15 cellular contexts compared by ENCODE assay signal in the genomic region with DNA sequence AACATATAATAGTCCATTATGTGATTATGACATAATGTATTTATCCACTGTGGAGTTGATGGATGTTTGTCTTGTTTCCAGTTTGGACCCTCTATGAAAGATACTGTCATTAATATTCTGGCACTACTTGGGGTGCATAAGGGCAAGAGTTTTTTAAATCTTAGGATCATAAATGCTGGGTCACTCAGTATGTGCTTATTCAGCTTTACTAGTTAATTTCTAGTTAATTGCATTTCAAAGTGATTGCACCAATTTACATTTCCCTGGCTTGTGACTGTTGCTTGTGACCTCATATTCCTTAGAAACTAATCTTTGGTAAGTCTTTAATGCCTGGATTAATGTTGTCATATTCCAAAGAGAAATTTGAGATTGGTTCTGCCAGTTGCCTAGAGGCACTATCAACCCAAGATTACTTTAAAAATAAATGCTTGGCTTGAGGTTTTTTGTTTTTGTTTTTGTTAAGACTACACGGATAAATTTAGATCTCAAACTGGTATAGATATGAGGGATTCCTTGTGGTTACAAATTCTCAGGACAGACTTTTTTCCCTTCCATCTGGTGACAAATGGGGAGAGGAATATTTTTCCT.
"Had no signal": no experiment of that assay in that cellular context is flagged by ENCODE, and none has a peak within 500 bp of the region (broad histone marks: within the 10 kb centered on the region; RNA-seq: fewer than 3 reads in every experiment).

No MANE protein-coding gene starts in this region.

- H3K27me3 Mint-ChIP-seq: activated CD4-positive, alpha-beta T cell treated with anti-CD3 and anti-CD28 coated beads, Interleukin-2, amount 10 ng/mL, durations not matched to agents 24 days and 14 days; activated T-helper 17 cell treated with anti-CD3 and anti-CD28 coated beads, Interleukin-2, amount 50 U/mL, for 72 hours; stimulated activated naive CD8-positive, alpha-beta T cell treated with anti-CD3 and anti-CD28 coated beads, Interleukin-15, amount 100 ng/mL, for 72 hours had no signal

- H3K36me3 Mint-ChIP-seq: natural killer cell, WTC11 had no signal

- H3K9me3 Mint-ChIP-seq: activated CD4-positive, alpha-beta T cell treated with anti-CD3 and anti-CD28 coated beads, Interleukin-2, amount 10 ng/mL, durations not matched to agents 24 days and 14 days; activated naive CD4-positive, alpha-beta T cell treated with anti-CD3 and anti-CD28 coated beads for 36 hours; activated T-helper 17 cell treated with anti-CD3 and anti-CD28 coated beads, Interleukin-2, amount 50 U/mL, for 72 hours; stimulated activated naive CD8-positive, alpha-beta T cell treated with anti-CD3 and anti-CD28 coated beads, Interleukin-15, amount 100 ng/mL, for 72 hours; WTC11 had no signal

- H3K4me1 Mint-ChIP-seq: natural killer cell; stimulated activated naive CD8-positive, alpha-beta T cell treated with anti-CD3 and anti-CD28 coated beads, Interleukin-15, amount 100 ng/mL, for 72 hours had no signal

- H3K4me3 Mint-ChIP-seq: activated CD4-positive, alpha-beta T cell treated with anti-CD3 and anti-CD28 coated beads, Interleukin-2, amount 10 ng/mL, durations not matched to agents 24 days and 14 days; activated naive CD4-positive, alpha-beta T cell treated with anti-CD3 and anti-CD28 coated beads for 36 hours; activated T-helper 17 cell treated with anti-CD3 and anti-CD28 coated beads, Interleukin-2, amount 50 U/mL, for 72 hours; natural killer cell; stimulated activated naive CD8-positive, alpha-beta T cell treated with anti-CD3 and anti-CD28 coated beads, Interleukin-15, amount 100 ng/mL, for 72 hours; WTC11 had no signal

- DNase-seq: activated CD4-positive, alpha-beta T cell treated with anti-CD3 and anti-CD28 coated beads, Interleukin-2, amount 10 ng/mL, durations not matched to agents 24 days and 14 days; activated CD8-positive, alpha-beta memory T cell treated with anti-CD3 and anti-CD28 coated beads for 24 hours; activated naive CD4-positive, alpha-beta T cell treated with anti-CD3 and anti-CD28 coated beads for 36 hours; body of pancreas; cerebellar nuclear complex; gastrocnemius medialis; hippocampal formation; lower lobe of right lung; natural killer cell; stimulated activated CD4-positive, alpha-beta T cell treated with anti-CD3 and anti-CD28 coated beads, Interleukin-15, amount 100 ng/mL, for 24 hours; stimulated activated CD4-positive, alpha-beta T cell treated with anti-CD3 and anti-CD28 coated beads, Interleukin-4, amount 100 ng/mL, for 4 hours; stimulated activated naive CD8-positive, alpha-beta T cell treated with anti-CD3 and anti-CD28 coated beads, Interleukin-15, amount 100 ng/mL, for 72 hours; testis had no signal

- H3K27ac Mint-ChIP-seq: activated CD4-positive, alpha-beta T cell treated with anti-CD3 and anti-CD28 coated beads, Interleukin-2, amount 10 ng/mL, durations not matched to agents 24 days and 14 days; activated naive CD4-positive, alpha-beta T cell treated with anti-CD3 and anti-CD28 coated beads for 36 hours; activated T-helper 17 cell treated with anti-CD3 and anti-CD28 coated beads, Interleukin-2, amount 50 U/mL, for 72 hours; natural killer cell; stimulated activated naive CD8-positive, alpha-beta T cell treated with anti-CD3 and anti-CD28 coated beads, Interleukin-15, amount 100 ng/mL, for 72 hours; WTC11 had no signal
